ENCODE assay signal across 9 cellular contexts in genomic region chr7:31811650-31812461, GRCh38.
DNase-seq lines count a peak whose midpoint lies in the region; ATAC-seq and TF ChIP-seq lines count a peak whose summit lies in the region.
"Had no signal": no experiment of that assay in that cellular context is flagged by ENCODE, and none has a peak within 500 bp of the region (broad histone marks: within the 10 kb centered on the region; RNA-seq: fewer than 3 reads in every experiment).

No MANE protein-coding gene starts in this region.

- TF ChIP-seq CTCF in cardiac fibroblast (IDR thresholded peaks at IDR 0.05; ENCODE audit: low read depth, low read length), result no peak
- no peak for TF ChIP-seq CTCF in GM10266 (IDR thresholded peaks at IDR 0.05; ENCODE audit: control insufficient read depth, insufficient read depth, low read depth, missing control alignments)

- H3K9me3 ChIP-seq in MG63, result no peaks in the 10 kb centered on the region

- DNase-seq in cardiac fibroblast (ENCODE audit: low read depth in 2 of 2) (peak; percentile 23 to 71), sciatic nerve (ENCODE audit: low spot score) (no peak), GM10266 (ENCODE audit: extremely low spot score) (no peak), NCI-H524 treated with DMSO at 0.1 percent for 48 hours (lab: John Stamatoyannopoulos, UW) (no peak), NCI-H2029 (lab: John Stamatoyannopoulos, UW) (no peak), MG63 (no peak)

- H3K27me3 ChIP-seq in MG63, result no peaks in the 10 kb centered on the region

- ATAC-seq in GM18870 (IDR thresholded peaks at IDR 0.05; ENCODE audit: unreplicated experiment) (peak; percentile 90), HG03139 (IDR thresholded peaks at IDR 0.05; ENCODE audit: unreplicated experiment) (peak; percentile 63), sciatic nerve (peak; percentile 89)

- H3K4me3 ChIP-seq in cardiac fibroblast (replicated peaks in 1 of 2; ENCODE audit: low read depth in 2 of 2, low read length in 2 of 2) (no peak overlapping the region), MG63 (no peak overlapping the region)
- H3K4me3 ChIP-seq: skin epidermis had no signal

- intact Hi-C loops in sciatic nerve (cut with DNase I), result no loop called here

- peaks cover 53% of the 10 kb centered on the region for H3K36me3 ChIP-seq in MG63

Comparison
In these comparisons a context has a peak if more than half of its experiments do, and no peak if none do; other contexts are left out.
1. DNase-seq: peak in cardiac fibroblast (2 of 2); none in sciatic nerve (single experiment), GM10266 (single experiment), NCI-H524 treated with DMSO at 0.1 percent for 48 hours (single experiment), NCI-H2029 (single experiment) and MG63 (single experiment).
2. Peak in every context shown above with its lines, with median percentiles within 50 percentile points of each other: ATAC-seq.